ENCODE assay signal across 22 cellular contexts in the genomic region with DNA sequence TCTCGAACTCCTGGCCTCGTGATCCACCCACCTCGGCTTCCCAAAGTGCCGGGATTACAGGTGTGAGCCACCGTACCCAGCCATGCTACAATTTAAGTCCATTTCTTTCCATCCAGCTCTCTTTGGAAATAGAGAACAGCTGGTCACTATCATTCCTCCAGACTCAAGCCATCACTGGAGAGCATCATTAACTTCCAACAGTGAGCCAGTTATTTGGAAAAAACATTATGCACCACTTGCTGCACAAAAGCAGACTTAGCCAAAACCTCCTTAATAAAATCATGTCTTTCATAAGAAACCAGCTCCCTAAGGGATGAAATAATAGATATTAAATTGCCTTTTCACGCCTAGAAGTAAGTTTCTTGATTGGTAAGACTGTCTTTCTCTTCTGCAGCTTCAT. TPM values are rescaled to one million over a fixed set of nuclear protein-coding genes. Genes with fewer than 3 reads are reported as not detected.
DNase-seq lines count a peak whose midpoint lies in the region; ATAC-seq, FAIRE-seq and TF ChIP-seq lines count a peak whose summit lies in the region.
"Had no signal": no experiment of that assay in that cellular context is flagged by ENCODE, and none has a peak within 500 bp of the region (broad histone marks: within the 10 kb centered on the region; RNA-seq: fewer than 3 reads in every experiment).

No MANE protein-coding gene starts in this region.

- H3K4me1 ChIP-seq in right atrium auricular region: peaks cover 0 to 7% of the 10 kb centered on the region in 2 donors
- H3K4me1 ChIP-seq in A549: no peaks in the 10 kb centered on the region
- H3K4me1 ChIP-seq in neutrophil (ENCODE audit: control insufficient read depth in 1 of 2, insufficient read depth in 1 of 2, low read depth in 1 of 2, low read length in 1 of 2): peaks cover 54 to 58% of the 10 kb centered on the region in 2 experiments
- H3K4me1 ChIP-seq: Caco-2 had no signal

- peaks cover 10% of the 10 kb centered on the region for H3K36me3 Mint-ChIP-seq in activated naive CD4-positive, alpha-beta T cell treated with anti-CD3 and anti-CD28 coated beads, Interleukin-2, amount 10 ng/mL, durations not matched to agents 7 days and 5 days

- FAIRE-seq in A549 (lab: Jason Lieb, UNC) (peak; percentile 18), HTR-8/SVneo (lab: Jason Lieb, UNC) (peak; percentile 16)
- FAIRE-seq: G401.6, GM12878, GM19239, H1 had no signal

- H3K4me2 ChIP-seq in A549: no peak overlapping the region

- no peak for DNase-seq in Right ventricle myocardium superior
- DNase-seq in right atrium auricular region (ENCODE audit: low spot score): no peak
- no peak for DNase-seq in A549 (ENCODE audit: low read depth in 1 of 2, low spot score in 1 of 2)
- DNase-seq in HTR-8/SVneo (ENCODE audit: insufficient read length, low spot score): no peak
- no peak for DNase-seq in activated naive CD4-positive, alpha-beta T cell treated with anti-CD3 and anti-CD28 coated beads, Interleukin-2, amount 10 ng/mL, durations not matched to agents 7 days and 5 days
- no peak for DNase-seq in activated CD8-positive, alpha-beta memory T cell treated with anti-CD3 and anti-CD28 coated beads, Interleukin-2, amount 50 U/mL, for 48 hours
- DNase-seq: 8988T; Caco-2; CD4-positive, CD25-positive, alpha-beta regulatory T cell; CD8-positive, alpha-beta T cell; DMS153; DND-41; GM23248; H7; HCEC 1CT had no signal

- no peak for TF ChIP-seq CTCF in right atrium auricular region (IDR thresholded peaks at IDR 0.05)
- TF ChIP-seq CTCF in A549 (IDR thresholded peaks at IDR 0.05): no peak
- no peak for TF ChIP-seq CTCF in neutrophil (IDR thresholded peaks at IDR 0.05)

- peak; percentile 46 for ATAC-seq in Right ventricle myocardium superior (ENCODE audit: poor library complexity)
- ATAC-seq in A549: no peak
- ATAC-seq: CD8-positive, alpha-beta T cell; GM12878 had no signal

- TF ChIP-seq EP300 in A549 (IDR thresholded peaks at IDR 0.05): no peak

- H3K4me3 ChIP-seq in right atrium auricular region (no peak overlapping the region), A549 (no peak overlapping the region), neutrophil (ENCODE audit: low read depth in 1 of 2, low read length in 1 of 2) (no peak overlapping the region)
- H3K4me3 ChIP-seq: BLaER1, GM12878, GM23248 had no signal

- no peak for TF ChIP-seq POLR2A in A549 (IDR thresholded peaks at IDR 0.05; ENCODE audit: low read length)

- CTCF ChIA-PET in A549 (lab: Yijun Ruan, JAX): interaction anchor here (0.6 kb wide), 1 partner anchor 308 kb away, joined by 3 read pairs; no protein-coding TSS in a partner anchor
- CTCF ChIA-PET in activated naive CD4-positive, alpha-beta T cell treated with anti-CD3 and anti-CD28 coated beads, Interleukin-2, amount 10 ng/mL, durations not matched to agents 7 days and 5 days (lab: Charles Lee): no interaction called here

- TF ChIP-seq RAD21 in A549 (conservative IDR thresholded peaks at IDR 0.05 in 1 of 2, IDR thresholded peaks at IDR 0.05 in 1 of 2): no peak

- no peaks in the 10 kb centered on the region for H3K4me1 Mint-ChIP-seq in activated naive CD4-positive, alpha-beta T cell treated with anti-CD3 and anti-CD28 coated beads, Interleukin-2, amount 10 ng/mL, durations not matched to agents 7 days and 5 days

- H3K27ac ChIP-seq in right atrium auricular region (no peak overlapping the region), A549 (no peak overlapping the region), neutrophil (peak overlapping the region; percentile 86)
- H3K27ac ChIP-seq: BLaER1, GM23248 had no signal

- no peaks in the 10 kb centered on the region for H3K27me3 ChIP-seq in right atrium auricular region
- H3K27me3 ChIP-seq in neutrophil: no peaks in the 10 kb centered on the region
- H3K27me3 ChIP-seq: BLaER1 had no signal

- intact Hi-C loops in Right ventricle myocardium superior (cut with DNase I): no loop called here

- H3K9me3 ChIP-seq in right atrium auricular region (no peaks in the 10 kb centered on the region), A549 (no peaks in the 10 kb centered on the region), neutrophil (no peaks in the 10 kb centered on the region)
- H3K9me3 ChIP-seq: Caco-2 had no signal

- no peaks in the 10 kb centered on the region for H3K27me3 Mint-ChIP-seq in activated naive CD4-positive, alpha-beta T cell treated with anti-CD3 and anti-CD28 coated beads, Interleukin-2, amount 10 ng/mL, durations not matched to agents 7 days and 5 days
- H3K27me3 Mint-ChIP-seq: B cell; CD4-positive, CD25-positive, alpha-beta regulatory T cell had no signal

- H3K9me3 Mint-ChIP-seq in activated naive CD4-positive, alpha-beta T cell treated with anti-CD3 and anti-CD28 coated beads, Interleukin-2, amount 10 ng/mL, durations not matched to agents 7 days and 5 days: no peaks in the 10 kb centered on the region
- H3K9me3 Mint-ChIP-seq: CD8-positive, alpha-beta T cell had no signal

- no peak overlapping the region for H3K4me3 Mint-ChIP-seq in activated naive CD4-positive, alpha-beta T cell treated with anti-CD3 and anti-CD28 coated beads, Interleukin-2, amount 10 ng/mL, durations not matched to agents 7 days and 5 days
- H3K4me3 Mint-ChIP-seq: B cell; CD4-positive, CD25-positive, alpha-beta regulatory T cell; CD8-positive, alpha-beta T cell had no signal

- H3K27ac Mint-ChIP-seq in activated naive CD4-positive, alpha-beta T cell treated with anti-CD3 and anti-CD28 coated beads, Interleukin-2, amount 10 ng/mL, durations not matched to agents 7 days and 5 days: no peak overlapping the region
- H3K27ac Mint-ChIP-seq: B cell; CD8-positive, alpha-beta T cell had no signal

- no peaks in the 10 kb centered on the region for H3K36me3 ChIP-seq in right atrium auricular region
- no peaks in the 10 kb centered on the region for H3K36me3 ChIP-seq in neutrophil

- WGBS in A549 (ENCODE audit: missing lambda C conversion rate): 94% methylated on average over 6 of the region's 6 CpGs

- POLR2A ChIA-PET in A549 (lab: Yijun Ruan, JAX): no interaction called here

TF ChIP-seq in A549, 52 proteins besides CTCF, POLR2A, EP300 and RAD21 (continues in another document):
- TF ChIP-seq FOSL2 (IDR thresholded peaks at IDR 0.05): no peak
- TF ChIP-seq FOSL2 (CRISPR knock-in tag; IDR thresholded peaks at IDR 0.05): no peak
- TF ChIP-seq MAFK (IDR thresholded peaks at IDR 0.05; ENCODE audit: partially characterized antibody): no peak
- no peak for TF ChIP-seq EHMT2 (IDR thresholded peaks at IDR 0.05; ENCODE audit: low read depth)
- TF ChIP-seq, protein P1, sequence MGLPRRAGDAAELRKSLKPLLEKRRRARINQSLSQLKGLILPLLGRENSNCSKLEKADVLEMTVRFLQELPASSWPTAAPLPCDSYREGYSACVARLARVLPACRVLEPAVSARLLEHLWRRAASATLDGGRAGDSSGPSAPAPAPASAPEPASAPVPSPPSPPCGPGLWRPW (IDR thresholded peaks at IDR 0.05): no peak
- TF ChIP-seq HOXB13 (CRISPR knock-in tag; IDR thresholded peaks at IDR 0.05; ENCODE audit: low read depth): no peak
- TF ChIP-seq ZFP36 (IDR thresholded peaks at IDR 0.05; ENCODE audit: borderline replicate concordance, partially characterized antibody): no peak
- no peak for TF ChIP-seq CHD4 (IDR thresholded peaks at IDR 0.05; ENCODE audit: borderline replicate concordance)
- TF ChIP-seq, protein P2, sequence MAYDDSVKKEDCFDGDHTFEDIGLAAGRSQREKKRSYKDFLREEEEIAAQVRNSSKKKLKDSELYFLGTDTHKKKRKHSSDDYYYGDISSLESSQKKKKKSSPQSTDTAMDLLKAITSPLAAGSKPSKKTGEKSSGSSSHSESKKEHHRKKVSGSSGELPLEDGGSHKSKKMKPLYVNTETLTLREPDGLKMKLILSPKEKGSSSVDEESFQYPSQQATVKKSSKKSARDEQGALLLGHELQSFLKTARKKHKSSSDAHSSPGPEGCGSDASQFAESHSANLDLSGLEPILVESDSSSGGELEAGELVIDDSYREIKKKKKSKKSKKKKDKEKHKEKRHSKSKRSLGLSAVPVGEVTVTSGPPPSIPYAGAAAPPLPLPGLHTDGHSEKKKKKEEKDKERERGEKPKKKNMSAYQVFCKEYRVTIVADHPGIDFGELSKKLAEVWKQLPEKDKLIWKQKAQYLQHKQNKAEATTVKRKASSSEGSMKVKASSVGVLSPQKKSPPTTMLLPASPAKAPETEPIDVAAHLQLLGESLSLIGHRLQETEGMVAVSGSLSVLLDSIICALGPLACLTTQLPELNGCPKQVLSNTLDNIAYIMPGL (CRISPR knock-in tag; IDR thresholded peaks at IDR 0.05; ENCODE audit: borderline replicate concordance): no peak
- no peak for TF ChIP-seq ESRRA (IDR thresholded peaks at IDR 0.05; ENCODE audit: borderline replicate concordance, low read length)
- TF ChIP-seq, protein P3, sequence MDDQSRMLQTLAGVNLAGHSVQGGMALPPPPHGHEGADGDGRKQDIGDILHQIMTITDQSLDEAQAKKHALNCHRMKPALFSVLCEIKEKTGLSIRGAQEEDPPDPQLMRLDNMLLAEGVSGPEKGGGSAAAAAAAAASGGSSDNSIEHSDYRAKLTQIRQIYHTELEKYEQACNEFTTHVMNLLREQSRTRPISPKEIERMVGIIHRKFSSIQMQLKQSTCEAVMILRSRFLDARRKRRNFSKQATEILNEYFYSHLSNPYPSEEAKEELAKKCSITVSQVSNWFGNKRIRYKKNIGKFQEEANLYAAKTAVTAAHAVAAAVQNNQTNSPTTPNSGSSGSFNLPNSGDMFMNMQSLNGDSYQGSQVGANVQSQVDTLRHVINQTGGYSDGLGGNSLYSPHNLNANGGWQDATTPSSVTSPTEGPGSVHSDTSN (IDR thresholded peaks at IDR 0.05): no peak
- no peak for TF ChIP-seq CBX8 (IDR thresholded peaks at IDR 0.05)
- TF ChIP-seq, protein P4, sequence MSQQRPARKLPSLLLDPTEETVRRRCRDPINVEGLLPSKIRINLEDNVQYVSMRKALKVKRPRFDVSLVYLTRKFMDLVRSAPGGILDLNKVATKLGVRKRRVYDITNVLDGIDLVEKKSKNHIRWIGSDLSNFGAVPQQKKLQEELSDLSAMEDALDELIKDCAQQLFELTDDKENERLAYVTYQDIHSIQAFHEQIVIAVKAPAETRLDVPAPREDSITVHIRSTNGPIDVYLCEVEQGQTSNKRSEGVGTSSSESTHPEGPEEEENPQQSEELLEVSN (IDR thresholded peaks at IDR 0.05; ENCODE audit: borderline replicate concordance, low read depth): no peak
- TF ChIP-seq MYC (IDR thresholded peaks at IDR 0.05; ENCODE audit: borderline replicate concordance, low read length): no peak

RNA-seq across cellular contexts. Expression of a gene that starts 18.0 kb away (rescaled TPM):
- 5.5 TPM for total RNA-seq in Right ventricle myocardium superior
- 10 to 100 TPM in 1 of 2 donors, 1 to 10 TPM in 1; 7.4 to 15.5 TPM for total RNA-seq in right atrium auricular region
- 25.2 and 32.0 TPM in 2 replicates for polyA plus RNA-seq in A549 (2011; rRNA removed)
- polyA plus RNA-seq in A549 (2012; cell fraction: cytosol; rRNA removed): 16.4 TPM in 2 replicates
- polyA plus RNA-seq in A549 (2012; cell fraction: nucleus; rRNA removed): 13.5 and 18.7 TPM in 2 replicates
- polyA plus RNA-seq in A549 (2017; fragmentation: RNase III; extraction: RNeasy Plus Mini Kit Qiagen cat#74134 plus additional on column Dnase treatment): 16.7 to 19.2 TPM (median 18.4 TPM) in 3 replicates
- polyA minus RNA-seq in A549 (2011; rRNA and poly(A)+ RNA removed): 56.9 and 62.6 TPM in 2 replicates
